In genomic region chr6:170480045-170480714, GRCh38 we compare ENCODE assay signal across 1 cellular context.
TF ChIP-seq lines count a peak whose summit lies in the region.

No MANE protein-coding gene starts in this region.

TF ChIP-seq in HCT116, 20 proteins besides CTCF, POLR2A, EP300 and RAD21 (continued from another document):
- TF ChIP-seq MAX (IDR thresholded peaks at IDR 0.05) (no peak), POLR2AphosphoS5 (IDR thresholded peaks at IDR 0.05; ENCODE audit: low read depth, low read length) (no peak), ATF3 (IDR thresholded peaks at IDR 0.05) (no peak)
